In genomic region chr18:70072678-70073077, GRCh38 we compare ENCODE assay signal across 9 cellular contexts.
DNase-seq lines count a peak whose midpoint lies in the region; TF ChIP-seq lines count a peak whose summit lies in the region.
"Had no signal": no experiment of that assay in that cellular context is flagged by ENCODE, and none has a peak within 500 bp of the region (broad histone marks: within the 10 kb centered on the region; RNA-seq: fewer than 3 reads in every experiment).

No MANE protein-coding gene starts in this region.

- H3K4me1 ChIP-seq in HEK293 (ENCODE audit: control insufficient read depth, insufficient read depth, low read length): no peaks in the 10 kb centered on the region

- H3K9me3 ChIP-seq in HEK293 (ENCODE audit: control insufficient read depth, insufficient read depth, low read depth, low read length): no peaks in the 10 kb centered on the region
- H3K9me3 ChIP-seq: neutrophil had no signal

- no peak overlapping the region for H3K27ac ChIP-seq in HEK293 (ENCODE audit: extremely low read depth, low read depth, low read length)
- H3K27ac ChIP-seq: neutrophil had no signal

- CTCF ChIA-PET in HEK293 (lab: Yijun Ruan, JAX): interaction anchor here (1.1 kb wide), 1 partner anchor 409 kb away, joined by 3 read pairs; no protein-coding TSS in a partner anchor

- TF ChIP-seq CTCF in HEK293 (tag by site-specific recombination; IDR thresholded peaks at IDR 0.05): peak; percentile 10; the same call in 1 of the 2 replicates

- no peak overlapping the region for H3K4me3 ChIP-seq in HEK293 (ENCODE audit: low read depth, low read length)

- POLR2A ChIA-PET in HEK293 (lab: Yijun Ruan, JAX): no interaction called here

- peak; percentile 8 for DNase-seq in ELR (ENCODE audit: low read depth)
- peak; percentile 47 for DNase-seq in SK-MEL-5 (ENCODE audit: low read depth, low spot score)
- DNase-seq in left kidney (ENCODE audit: low read depth, low spot score): peak; percentile 44
- no peak for DNase-seq in activated gamma-delta T cell treated with Interleukin-2 at 50 U/mL for 16 hours
- DNase-seq in HCEC 1CT: no peak
- DNase-seq in SIG-M5 (lab: John Stamatoyannopoulos, UW): no peak
- DNase-seq in OCI-M2 (lab: John Stamatoyannopoulos, UW; ENCODE audit: unreplicated experiment): no peak

- H3K36me3 ChIP-seq in HEK293 (ENCODE audit: control insufficient read depth in 2 of 2, insufficient read depth in 1 of 2, low read length in 2 of 2): peaks cover 0 to 10% of the 10 kb centered on the region in 2 experiments; a peak in 1 of 3 replicates

- in situ Hi-C loops in SK-MEL-5 (cut with HindIII; ENCODE audit: low pct_unique_long_range_greater_than_20kb, low sequenced_read_pairs): no loop called here

TF ChIP-seq in HEK293, 187 proteins besides CTCF, POLR2A, EP300 and RAD21:
- peak; percentile 12; the same call in 1 of the 2 replicates for TF ChIP-seq ZNF654 (tag by site-specific recombination; IDR thresholded peaks at IDR 0.05; ENCODE audit: low read depth)
- TF ChIP-seq GLIS1 (tag by site-specific recombination; IDR thresholded peaks at IDR 0.05): no peak

Comparison
In these comparisons a context has a peak if more than half of its experiments do, and no peak if none do; other contexts are left out.
1. DNase-seq: peak in ELR (single experiment), SK-MEL-5 (single experiment) and left kidney (single experiment); none in activated gamma-delta T cell treated with Interleukin-2 at 50 U/mL for 16 hours (single experiment), HCEC 1CT (single experiment), SIG-M5 (single experiment) and OCI-M2 (single experiment).